ENCODE assay signal across 13 cellular contexts in genomic region chr5:55593115-55593472, GRCh38. TPM values are rescaled to one million over a fixed set of nuclear protein-coding genes. Genes with fewer than 3 reads are reported as not detected.
DNase-seq lines count a peak whose midpoint lies in the region; ATAC-seq, FAIRE-seq and TF ChIP-seq lines count a peak whose summit lies in the region.
"Had no signal": no experiment of that assay in that cellular context is flagged by ENCODE, and none has a peak within 500 bp of the region (broad histone marks: within the 10 kb centered on the region; RNA-seq: fewer than 3 reads in every experiment).

No MANE protein-coding gene starts in this region.

- intact Hi-C loops in breast epithelium (cut with DNase I; ENCODE audit: low total_unique reads) (loop anchor here (10.0 kb wide), 1 partner anchor 58 kb away; the partner anchor contains the start of gene PLPP1), aorta (cut with DNase I) (no loop called here)

- FAIRE-seq in D721Med (lab: Jason Lieb, UNC), result no peak
- FAIRE-seq: RCC 7860 had no signal

- TF ChIP-seq CTCF in breast epithelium (IDR thresholded peaks at IDR 0.05) (no peak), D721Med (IDR thresholded peaks at IDR 0.05; ENCODE audit: insufficient read depth, missing control alignments) (no peak)

- H3K36me3 Mint-ChIP-seq in stimulated activated naive CD8-positive, alpha-beta T cell treated with anti-CD3 and anti-CD28 coated beads, Interleukin-15, Interleukin-2, amounts not matched to agents 100 ng/mL and 50 ng/mL, for 24 hours (ENCODE audit: low read depth), result peaks cover 4% of the 10 kb centered on the region
- no peaks in the 10 kb centered on the region for H3K36me3 Mint-ChIP-seq in activated T-cell treated with anti-CD3 and anti-CD28 coated beads, Interleukin-2, amount 50 U/mL, for 4 hours (ENCODE audit: insufficient read depth)

- H3K27ac ChIP-seq in breast epithelium (peak overlapping the region; percentile 25 to 70), aorta (ENCODE audit: low read depth in 1 of 2, low read length in 2 of 2) (no peak overlapping the region)
- H3K27ac ChIP-seq: brain microvascular endothelial cell had no signal

- H3K4me1 ChIP-seq in breast epithelium (peaks cover 0 to 4% of the 10 kb centered on the region in 2 donors), aorta (ENCODE audit: control insufficient read depth in 1 of 2, insufficient read depth in 2 of 2, low read length in 2 of 2) (no peaks in the 10 kb centered on the region)

- WGBS in aorta, 2 donors, result 32 to 40% methylated on average over 3 of the region's 3 CpGs

- H3K9me3 ChIP-seq in breast epithelium, result no peaks in the 10 kb centered on the region
- H3K9me3 ChIP-seq in aorta (ENCODE audit: control insufficient read depth, low read length), result no peaks in the 10 kb centered on the region

- peaks cover 3% of the 10 kb centered on the region for H3K9me3 Mint-ChIP-seq in stimulated activated naive CD8-positive, alpha-beta T cell treated with anti-CD3 and anti-CD28 coated beads, Interleukin-15, Interleukin-2, amounts not matched to agents 100 ng/mL and 50 ng/mL, for 24 hours
- H3K9me3 Mint-ChIP-seq in stimulated activated naive CD8-positive, alpha-beta T cell treated with anti-CD3 and anti-CD28 coated beads, Interleukin-15, amount 100 ng/mL, for 72 hours, result peaks cover 0 to 11% of the 10 kb centered on the region in 2 donors
- no peaks in the 10 kb centered on the region for H3K9me3 Mint-ChIP-seq in activated T-cell treated with anti-CD3 and anti-CD28 coated beads, Interleukin-2, amount 50 U/mL, for 4 hours
- H3K9me3 Mint-ChIP-seq: naive thymus-derived CD8-positive, alpha-beta T cell had no signal

- no peak for TF ChIP-seq POLR2A in breast epithelium (IDR thresholded peaks at IDR 0.05)

- H3K4me3 Mint-ChIP-seq in stimulated activated naive CD8-positive, alpha-beta T cell treated with anti-CD3 and anti-CD28 coated beads, Interleukin-15, Interleukin-2, amounts not matched to agents 100 ng/mL and 50 ng/mL, for 24 hours, result no peak overlapping the region
- no peak overlapping the region for H3K4me3 Mint-ChIP-seq in stimulated activated naive CD8-positive, alpha-beta T cell treated with anti-CD3 and anti-CD28 coated beads, Interleukin-15, amount 100 ng/mL, for 72 hours
- H3K4me3 Mint-ChIP-seq in activated T-cell treated with anti-CD3 and anti-CD28 coated beads, Interleukin-2, amount 50 U/mL, for 4 hours, result no peak overlapping the region
- H3K4me3 Mint-ChIP-seq: naive thymus-derived CD8-positive, alpha-beta T cell had no signal

- ATAC-seq in stimulated activated naive CD8-positive, alpha-beta T cell treated with anti-CD3 and anti-CD28 coated beads, Interleukin-15, amount 100 ng/mL, for 72 hours, result no peak
- ATAC-seq in activated T-cell treated with anti-CD3 and anti-CD28 coated beads, Interleukin-2, amount 50 U/mL, for 4 hours, result no peak
- no peak for ATAC-seq in aorta (ENCODE audit: low FRiP score)
- ATAC-seq: naive thymus-derived CD8-positive, alpha-beta T cell had no signal

- H3K27me3 ChIP-seq in breast epithelium, result no peaks in the 10 kb centered on the region
- H3K27me3 ChIP-seq in aorta (ENCODE audit: control insufficient read depth in 1 of 2, insufficient read depth in 2 of 2, low read length in 1 of 2), result no peaks in the 10 kb centered on the region
- H3K27me3 ChIP-seq: brain microvascular endothelial cell had no signal

- H3K36me3 ChIP-seq in breast epithelium (no peaks in the 10 kb centered on the region), aorta (ENCODE audit: control insufficient read depth in 1 of 2, insufficient read depth in 2 of 2, low read length in 1 of 2) (no peaks in the 10 kb centered on the region)
- H3K36me3 ChIP-seq: brain microvascular endothelial cell had no signal

- no peak for DNase-seq in stimulated activated naive CD8-positive, alpha-beta T cell treated with anti-CD3 and anti-CD28 coated beads, Interleukin-15, amount 100 ng/mL, for 72 hours
- DNase-seq in NCI-H345 treated with DMSO at 0.1 percent for 48 hours (lab: John Stamatoyannopoulos, UW; ENCODE audit: unreplicated experiment), result peak; percentile 79
- peak in 1 of 2 donors; percentile 60 for DNase-seq in breast epithelium (ENCODE audit: low spot score in 2 of 2)
- no peak for DNase-seq in D721Med (ENCODE audit: insufficient read length, low spot score)
- no peak for DNase-seq in activated T-cell treated with anti-CD3 and anti-CD28 coated beads, Interleukin-2, amount 50 U/mL, for 4 hours
- no peak for DNase-seq in aorta
- no peak for DNase-seq in mesenteric fat pad (ENCODE audit: low spot score)
- DNase-seq: activated T-cell treated with anti-CD3 and anti-CD28 coated beads, Interleukin-2, amount 50 U/mL, for 48 hours; brain microvascular endothelial cell; GF-D8; naive thymus-derived CD8-positive, alpha-beta T cell had no signal

- H3K4me1 Mint-ChIP-seq in stimulated activated naive CD8-positive, alpha-beta T cell treated with anti-CD3 and anti-CD28 coated beads, Interleukin-15, Interleukin-2, amounts not matched to agents 100 ng/mL and 50 ng/mL, for 24 hours (ENCODE audit: low read depth), result peaks cover 58% of the 10 kb centered on the region
- peaks cover 63% of the 10 kb centered on the region for H3K4me1 Mint-ChIP-seq in stimulated activated naive CD8-positive, alpha-beta T cell treated with anti-CD3 and anti-CD28 coated beads, Interleukin-15, amount 100 ng/mL, for 72 hours
- H3K4me1 Mint-ChIP-seq in activated T-cell treated with anti-CD3 and anti-CD28 coated beads, Interleukin-2, amount 50 U/mL, for 4 hours (ENCODE audit: low read depth), result peaks cover 13% of the 10 kb centered on the region

- H3K27me3 Mint-ChIP-seq in stimulated activated naive CD8-positive, alpha-beta T cell treated with anti-CD3 and anti-CD28 coated beads, Interleukin-15, Interleukin-2, amounts not matched to agents 100 ng/mL and 50 ng/mL, for 24 hours, result no peaks in the 10 kb centered on the region
- no peaks in the 10 kb centered on the region for H3K27me3 Mint-ChIP-seq in stimulated activated naive CD8-positive, alpha-beta T cell treated with anti-CD3 and anti-CD28 coated beads, Interleukin-15, amount 100 ng/mL, for 72 hours
- H3K27me3 Mint-ChIP-seq in activated T-cell treated with anti-CD3 and anti-CD28 coated beads, Interleukin-2, amount 50 U/mL, for 4 hours (ENCODE audit: low read depth), result no peaks in the 10 kb centered on the region

- H3K4me3 ChIP-seq in breast epithelium (no peak overlapping the region), aorta (ENCODE audit: low read length in 2 of 2) (no peak overlapping the region)

- H3K27ac Mint-ChIP-seq in stimulated activated naive CD8-positive, alpha-beta T cell treated with anti-CD3 and anti-CD28 coated beads, Interleukin-15, Interleukin-2, amounts not matched to agents 100 ng/mL and 50 ng/mL, for 24 hours, result peak overlapping the region; percentile 22
- H3K27ac Mint-ChIP-seq in stimulated activated naive CD8-positive, alpha-beta T cell treated with anti-CD3 and anti-CD28 coated beads, Interleukin-15, amount 100 ng/mL, for 72 hours, result no peak overlapping the region

RNA-seq across cellular contexts. Expression of gene PLPP1, which starts 58.3 kb away (rescaled TPM):
- total RNA-seq in breast epithelium (100 to 1,000 TPM; 177 to 339 (median 237) TPM), aorta (100 to 1,000 TPM; 127 to 214 TPM), mesenteric fat pad (304 TPM)
- 10 to 100 TPM in 2 of 3 donors, 1 to 10 TPM in 1; 9.3 to 17.1 (median 14.6) TPM for total RNA-seq in activated T-cell treated with anti-CD3 and anti-CD28 coated beads, Interleukin-2, amount 50 U/mL, for 4 hours
- polyA plus RNA-seq in aorta, result 100 to 1,000 TPM; 104 to 535 TPM

Comparison
In these comparisons a context has a peak if more than half of its experiments do, and no peak if none do; other contexts are left out.
1. H3K27ac ChIP-seq: peak in breast epithelium (2 of 2); none in aorta (0 of 2).
2. RNA of gene PLPP1, which starts 58.3 kb away (total RNA-seq): 304 TPM in mesenteric fat pad (single experiment), 177 to 339 TPM in breast epithelium and 127 to 214 TPM in aorta; 9.3 to 17.1 TPM in activated T-cell treated with anti-CD3 and anti-CD28 coated beads, Interleukin-2, amount 50 U/mL, for 4 hours; every median in the first group is over 4 times any median in the second.